1 cellular context compared by ENCODE assay signal in the genomic region with DNA sequence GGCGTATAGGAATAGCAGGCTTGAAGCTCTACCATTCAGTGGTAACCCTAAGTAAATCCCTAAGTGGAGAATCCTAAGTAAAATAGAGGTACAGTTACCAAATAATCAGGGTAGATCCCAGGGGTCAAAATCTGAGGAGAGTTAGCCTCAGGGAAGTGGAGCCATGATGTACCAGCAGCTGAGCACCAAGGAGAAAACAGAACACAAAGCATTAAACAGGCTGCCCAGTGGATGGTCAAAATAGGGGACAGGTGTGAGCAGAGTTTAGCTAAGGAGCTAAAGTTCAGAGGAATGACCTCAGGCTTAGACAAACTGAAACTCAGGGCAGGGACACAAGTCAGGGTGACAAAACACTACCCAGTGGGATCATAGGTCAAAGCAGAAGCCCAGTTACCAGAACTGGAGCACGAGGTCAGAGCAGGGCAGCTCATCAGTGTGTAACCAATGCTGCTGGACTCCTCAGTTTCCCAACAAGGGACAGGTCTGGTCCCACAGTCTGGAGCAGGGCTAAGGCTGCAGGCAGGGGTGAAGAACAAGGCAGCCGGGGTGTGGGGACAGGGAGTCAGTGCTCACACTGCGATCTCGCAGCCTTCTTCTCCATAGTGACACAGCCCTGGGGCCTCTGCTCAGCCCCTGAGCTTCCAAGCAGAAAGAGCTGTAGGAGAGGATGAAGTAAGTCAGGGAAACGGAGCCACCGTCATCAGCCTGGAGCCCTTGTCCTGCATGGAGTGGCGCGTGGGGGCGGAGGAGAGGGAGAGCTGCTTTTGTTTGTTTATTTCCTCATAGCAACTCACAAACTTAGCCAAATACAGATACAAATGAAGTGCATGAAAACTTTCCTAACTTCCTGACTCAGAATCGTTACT.
TF ChIP-seq lines count a peak whose summit lies in the region.

No MANE protein-coding gene starts in this region.

TF ChIP-seq in HepG2, 621 proteins besides CTCF, POLR2A, EP300 and RAD21 (continued from another document and continues in another):
- TF ChIP-seq, protein P1, sequence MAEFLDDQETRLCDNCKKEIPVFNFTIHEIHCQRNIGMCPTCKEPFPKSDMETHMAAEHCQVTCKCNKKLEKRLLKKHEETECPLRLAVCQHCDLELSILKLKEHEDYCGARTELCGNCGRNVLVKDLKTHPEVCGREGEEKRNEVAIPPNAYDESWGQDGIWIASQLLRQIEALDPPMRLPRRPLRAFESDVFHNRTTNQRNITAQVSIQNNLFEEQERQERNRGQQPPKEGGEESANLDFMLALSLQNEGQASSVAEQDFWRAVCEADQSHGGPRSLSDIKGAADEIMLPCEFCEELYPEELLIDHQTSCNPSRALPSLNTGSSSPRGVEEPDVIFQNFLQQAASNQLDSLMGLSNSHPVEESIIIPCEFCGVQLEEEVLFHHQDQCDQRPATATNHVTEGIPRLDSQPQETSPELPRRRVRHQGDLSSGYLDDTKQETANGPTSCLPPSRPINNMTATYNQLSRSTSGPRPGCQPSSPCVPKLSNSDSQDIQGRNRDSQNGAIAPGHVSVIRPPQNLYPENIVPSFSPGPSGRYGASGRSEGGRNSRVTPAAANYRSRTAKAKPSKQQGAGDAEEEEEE (CRISPR knock-in tag; IDR thresholded peaks at IDR 0.05; ENCODE audit: borderline replicate concordance), result no peak; the same call in 1 of the 2 replicates
- TF ChIP-seq, protein P2, sequence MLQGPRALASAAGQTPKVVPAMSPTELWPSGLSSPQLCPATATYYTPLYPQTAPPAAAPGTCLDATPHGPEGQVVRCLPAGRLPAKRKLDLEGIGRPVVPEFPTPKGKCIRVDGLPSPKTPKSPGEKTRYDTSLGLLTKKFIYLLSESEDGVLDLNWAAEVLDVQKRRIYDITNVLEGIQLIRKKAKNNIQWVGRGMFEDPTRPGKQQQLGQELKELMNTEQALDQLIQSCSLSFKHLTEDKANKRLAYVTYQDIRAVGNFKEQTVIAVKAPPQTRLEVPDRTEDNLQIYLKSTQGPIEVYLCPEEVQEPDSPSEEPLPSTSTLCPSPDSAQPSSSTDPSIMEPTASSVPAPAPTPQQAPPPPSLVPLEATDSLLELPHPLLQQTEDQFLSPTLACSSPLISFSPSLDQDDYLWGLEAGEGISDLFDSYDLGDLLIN (CRISPR knock-in tag; IDR thresholded peaks at IDR 0.05; ENCODE audit: borderline replicate concordance), result no peak
- TF ChIP-seq ZNF556 (CRISPR knock-in tag; IDR thresholded peaks at IDR 0.05; ENCODE audit: borderline replicate concordance), result peak; percentile 86; the same call in 1 of the 2 replicates
- TF ChIP-seq MIER3 (CRISPR knock-in tag; IDR thresholded peaks at IDR 0.05; ENCODE audit: borderline replicate concordance), result peak; percentile 98
- TF ChIP-seq, protein P3, sequence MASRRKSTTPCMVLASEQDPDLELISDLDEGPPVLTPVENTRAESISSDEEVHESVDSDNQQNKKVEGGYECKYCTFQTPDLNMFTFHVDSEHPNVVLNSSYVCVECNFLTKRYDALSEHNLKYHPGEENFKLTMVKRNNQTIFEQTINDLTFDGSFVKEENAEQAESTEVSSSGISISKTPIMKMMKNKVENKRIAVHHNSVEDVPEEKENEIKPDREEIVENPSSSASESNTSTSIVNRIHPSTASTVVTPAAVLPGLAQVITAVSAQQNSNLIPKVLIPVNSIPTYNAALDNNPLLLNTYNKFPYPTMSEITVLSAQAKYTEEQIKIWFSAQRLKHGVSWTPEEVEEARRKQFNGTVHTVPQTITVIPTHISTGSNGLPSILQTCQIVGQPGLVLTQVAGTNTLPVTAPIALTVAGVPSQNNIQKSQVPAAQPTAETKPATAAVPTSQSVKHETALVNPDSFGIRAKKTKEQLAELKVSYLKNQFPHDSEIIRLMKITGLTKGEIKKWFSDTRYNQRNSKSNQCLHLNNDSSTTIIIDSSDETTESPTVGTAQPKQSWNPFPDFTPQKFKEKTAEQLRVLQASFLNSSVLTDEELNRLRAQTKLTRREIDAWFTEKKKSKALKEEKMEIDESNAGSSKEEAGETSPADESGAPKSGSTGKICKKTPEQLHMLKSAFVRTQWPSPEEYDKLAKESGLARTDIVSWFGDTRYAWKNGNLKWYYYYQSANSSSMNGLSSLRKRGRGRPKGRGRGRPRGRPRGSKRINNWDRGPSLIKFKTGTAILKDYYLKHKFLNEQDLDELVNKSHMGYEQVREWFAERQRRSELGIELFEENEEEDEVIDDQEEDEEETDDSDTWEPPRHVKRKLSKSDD (CRISPR knock-in tag; IDR thresholded peaks at IDR 0.05; ENCODE audit: low read depth), result peak; percentile 93
- TF ChIP-seq SKI (IDR thresholded peaks at IDR 0.05; ENCODE audit: partially characterized antibody), result peak; percentile 64
- peak; percentile 93; the same call in 1 of the 2 replicates for TF ChIP-seq ZNF607 (CRISPR knock-in tag; IDR thresholded peaks at IDR 0.05; ENCODE audit: borderline replicate concordance)
- TF ChIP-seq ZNF331 (CRISPR knock-in tag; IDR thresholded peaks at IDR 0.05), result peak; percentile 97
- peak; percentile 73 for TF ChIP-seq CBX1 (IDR thresholded peaks at IDR 0.05; ENCODE audit: low read depth)
- peak; percentile 54; the same call in 1 of the 2 replicates for TF ChIP-seq ZC3H13 (CRISPR knock-in tag; IDR thresholded peaks at IDR 0.05)
- peak; percentile 96 for TF ChIP-seq BORCS8-MEF2B (CRISPR knock-in tag; IDR thresholded peaks at IDR 0.05)
- TF ChIP-seq, protein P4, sequence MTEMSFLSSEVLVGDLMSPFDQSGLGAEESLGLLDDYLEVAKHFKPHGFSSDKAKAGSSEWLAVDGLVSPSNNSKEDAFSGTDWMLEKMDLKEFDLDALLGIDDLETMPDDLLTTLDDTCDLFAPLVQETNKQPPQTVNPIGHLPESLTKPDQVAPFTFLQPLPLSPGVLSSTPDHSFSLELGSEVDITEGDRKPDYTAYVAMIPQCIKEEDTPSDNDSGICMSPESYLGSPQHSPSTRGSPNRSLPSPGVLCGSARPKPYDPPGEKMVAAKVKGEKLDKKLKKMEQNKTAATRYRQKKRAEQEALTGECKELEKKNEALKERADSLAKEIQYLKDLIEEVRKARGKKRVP (CRISPR knock-in tag; IDR thresholded peaks at IDR 0.05), result peak in 1 of 2 experiments; percentile 84; a peak in 2 of 4 replicates
- TF ChIP-seq ZNF510 (CRISPR knock-in tag; IDR thresholded peaks at IDR 0.05; ENCODE audit: low read depth), result peak; percentile 94
- peak; percentile 67 for TF ChIP-seq ELF1 (CRISPR knock-in tag; IDR thresholded peaks at IDR 0.05)
- peak; percentile 94; the same call in 1 of the 2 replicates for TF ChIP-seq CBX5 (CRISPR knock-in tag; IDR thresholded peaks at IDR 0.05; ENCODE audit: borderline replicate concordance)
- TF ChIP-seq BHLHE40 (IDR thresholded peaks at IDR 0.05; ENCODE audit: low read length), result no peak
- TF ChIP-seq ZNF850 (CRISPR knock-in tag; conservative IDR thresholded peaks at IDR 0.05), result 0 out of 2 replicates have a peak, but pooled peaks have one; percentile 64
- no peak for TF ChIP-seq ZNF839 (CRISPR knock-in tag; IDR thresholded peaks at IDR 0.05; ENCODE audit: borderline replicate concordance)
- peak; percentile 94 for TF ChIP-seq MEIS2 (CRISPR knock-in tag; IDR thresholded peaks at IDR 0.05)
- TF ChIP-seq, protein P5, sequence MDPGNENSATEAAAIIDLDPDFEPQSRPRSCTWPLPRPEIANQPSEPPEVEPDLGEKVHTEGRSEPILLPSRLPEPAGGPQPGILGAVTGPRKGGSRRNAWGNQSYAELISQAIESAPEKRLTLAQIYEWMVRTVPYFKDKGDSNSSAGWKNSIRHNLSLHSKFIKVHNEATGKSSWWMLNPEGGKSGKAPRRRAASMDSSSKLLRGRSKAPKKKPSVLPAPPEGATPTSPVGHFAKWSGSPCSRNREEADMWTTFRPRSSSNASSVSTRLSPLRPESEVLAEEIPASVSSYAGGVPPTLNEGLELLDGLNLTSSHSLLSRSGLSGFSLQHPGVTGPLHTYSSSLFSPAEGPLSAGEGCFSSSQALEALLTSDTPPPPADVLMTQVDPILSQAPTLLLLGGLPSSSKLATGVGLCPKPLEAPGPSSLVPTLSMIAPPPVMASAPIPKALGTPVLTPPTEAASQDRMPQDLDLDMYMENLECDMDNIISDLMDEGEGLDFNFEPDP (CRISPR knock-in tag; conservative IDR thresholded peaks at IDR 0.05), result no peak
- TF ChIP-seq ZFP36L2 (CRISPR knock-in tag; IDR thresholded peaks at IDR 0.05), result peak; percentile 54; the same call in 1 of the 2 replicates
- TF ChIP-seq MAFF (IDR thresholded peaks at IDR 0.05; ENCODE audit: low read depth, low read length), result 0 out of 2 replicates have a peak, but pooled peaks have one; percentile 12
- TF ChIP-seq SYNCRIP (IDR thresholded peaks at IDR 0.05; ENCODE audit: insufficient read depth, low read depth, low read length), result no peak
- no peak for TF ChIP-seq HNRNPL (IDR thresholded peaks at IDR 0.05; ENCODE audit: low read depth, low read length)
- no peak for TF ChIP-seq ZNF7 (CRISPR knock-in tag; IDR thresholded peaks at IDR 0.05)
- no peak for TF ChIP-seq ZNF207 (IDR thresholded peaks at IDR 0.05; ENCODE audit: borderline replicate concordance)
- TF ChIP-seq POGZ (CRISPR knock-in tag; IDR thresholded peaks at IDR 0.05), result peak; percentile 100
- peak; percentile 84 for TF ChIP-seq DMAP1 (CRISPR knock-in tag; IDR thresholded peaks at IDR 0.05)
- no peak for TF ChIP-seq TGIF2 (CRISPR knock-in tag; IDR thresholded peaks at IDR 0.05)
- 0 out of 2 replicates have a peak, but pooled peaks have one; percentile 23 for TF ChIP-seq ZNF570 (CRISPR knock-in tag; IDR thresholded peaks at IDR 0.05; ENCODE audit: borderline replicate concordance)
- TF ChIP-seq KDM5A (IDR thresholded peaks at IDR 0.05; ENCODE audit: borderline replicate concordance, low read length), result no peak
- TF ChIP-seq SRF (IDR thresholded peaks at IDR 0.05; ENCODE audit: low read depth, low read length), result peak; percentile 45; the same call in 1 of the 2 replicates
- TF ChIP-seq ZSCAN9 (CRISPR knock-in tag; IDR thresholded peaks at IDR 0.05; ENCODE audit: borderline replicate concordance), result peak; percentile 97
- TF ChIP-seq ZNF17 (CRISPR knock-in tag; IDR thresholded peaks at IDR 0.05), result no peak
- no peak; the same call in none of the 2 replicates for TF ChIP-seq ZNF891 (CRISPR knock-in tag; IDR thresholded peaks at IDR 0.05)
- TF ChIP-seq, protein P6, sequence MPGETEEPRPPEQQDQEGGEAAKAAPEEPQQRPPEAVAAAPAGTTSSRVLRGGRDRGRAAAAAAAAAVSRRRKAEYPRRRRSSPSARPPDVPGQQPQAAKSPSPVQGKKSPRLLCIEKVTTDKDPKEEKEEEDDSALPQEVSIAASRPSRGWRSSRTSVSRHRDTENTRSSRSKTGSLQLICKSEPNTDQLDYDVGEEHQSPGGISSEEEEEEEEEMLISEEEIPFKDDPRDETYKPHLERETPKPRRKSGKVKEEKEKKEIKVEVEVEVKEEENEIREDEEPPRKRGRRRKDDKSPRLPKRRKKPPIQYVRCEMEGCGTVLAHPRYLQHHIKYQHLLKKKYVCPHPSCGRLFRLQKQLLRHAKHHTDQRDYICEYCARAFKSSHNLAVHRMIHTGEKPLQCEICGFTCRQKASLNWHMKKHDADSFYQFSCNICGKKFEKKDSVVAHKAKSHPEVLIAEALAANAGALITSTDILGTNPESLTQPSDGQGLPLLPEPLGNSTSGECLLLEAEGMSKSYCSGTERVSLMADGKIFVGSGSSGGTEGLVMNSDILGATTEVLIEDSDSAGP (CRISPR knock-in tag; IDR thresholded peaks at IDR 0.05; ENCODE audit: borderline replicate concordance), result peak; percentile 95
- TF ChIP-seq, protein P7, sequence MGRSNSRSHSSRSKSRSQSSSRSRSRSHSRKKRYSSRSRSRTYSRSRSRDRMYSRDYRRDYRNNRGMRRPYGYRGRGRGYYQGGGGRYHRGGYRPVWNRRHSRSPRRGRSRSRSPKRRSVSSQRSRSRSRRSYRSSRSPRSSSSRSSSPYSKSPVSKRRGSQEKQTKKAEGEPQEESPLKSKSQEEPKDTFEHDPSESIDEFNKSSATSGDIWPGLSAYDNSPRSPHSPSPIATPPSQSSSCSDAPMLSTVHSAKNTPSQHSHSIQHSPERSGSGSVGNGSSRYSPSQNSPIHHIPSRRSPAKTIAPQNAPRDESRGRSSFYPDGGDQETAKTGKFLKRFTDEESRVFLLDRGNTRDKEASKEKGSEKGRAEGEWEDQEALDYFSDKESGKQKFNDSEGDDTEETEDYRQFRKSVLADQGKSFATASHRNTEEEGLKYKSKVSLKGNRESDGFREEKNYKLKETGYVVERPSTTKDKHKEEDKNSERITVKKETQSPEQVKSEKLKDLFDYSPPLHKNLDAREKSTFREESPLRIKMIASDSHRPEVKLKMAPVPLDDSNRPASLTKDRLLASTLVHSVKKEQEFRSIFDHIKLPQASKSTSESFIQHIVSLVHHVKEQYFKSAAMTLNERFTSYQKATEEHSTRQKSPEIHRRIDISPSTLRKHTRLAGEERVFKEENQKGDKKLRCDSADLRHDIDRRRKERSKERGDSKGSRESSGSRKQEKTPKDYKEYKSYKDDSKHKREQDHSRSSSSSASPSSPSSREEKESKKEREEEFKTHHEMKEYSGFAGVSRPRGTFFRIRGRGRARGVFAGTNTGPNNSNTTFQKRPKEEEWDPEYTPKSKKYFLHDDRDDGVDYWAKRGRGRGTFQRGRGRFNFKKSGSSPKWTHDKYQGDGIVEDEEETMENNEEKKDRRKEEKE (IDR thresholded peaks at IDR 0.05), result no peak
- peak; percentile 85 for TF ChIP-seq ZBTB7B (CRISPR knock-in tag; IDR thresholded peaks at IDR 0.05)
- TF ChIP-seq FLYWCH1 (CRISPR knock-in tag; IDR thresholded peaks at IDR 0.05), result no peak
- peak; percentile 98 for TF ChIP-seq NR2F6 (IDR thresholded peaks at IDR 0.05)
- TF ChIP-seq NR2F6 (CRISPR knock-in tag; IDR thresholded peaks at IDR 0.05), result peak; percentile 99
- TF ChIP-seq ZNF292 (CRISPR knock-in tag; IDR thresholded peaks at IDR 0.05; ENCODE audit: borderline replicate concordance, low read depth), result peak; percentile 98
- TF ChIP-seq, protein P8, sequence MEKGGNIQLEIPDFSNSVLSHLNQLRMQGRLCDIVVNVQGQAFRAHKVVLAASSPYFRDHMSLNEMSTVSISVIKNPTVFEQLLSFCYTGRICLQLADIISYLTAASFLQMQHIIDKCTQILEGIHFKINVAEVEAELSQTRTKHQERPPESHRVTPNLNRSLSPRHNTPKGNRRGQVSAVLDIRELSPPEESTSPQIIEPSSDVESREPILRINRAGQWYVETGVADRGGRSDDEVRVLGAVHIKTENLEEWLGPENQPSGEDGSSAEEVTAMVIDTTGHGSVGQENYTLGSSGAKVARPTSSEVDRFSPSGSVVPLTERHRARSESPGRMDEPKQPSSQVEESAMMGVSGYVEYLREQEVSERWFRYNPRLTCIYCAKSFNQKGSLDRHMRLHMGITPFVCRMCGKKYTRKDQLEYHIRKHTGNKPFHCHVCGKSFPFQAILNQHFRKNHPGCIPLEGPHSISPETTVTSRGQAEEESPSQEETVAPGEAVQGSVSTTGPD (CRISPR knock-in tag; IDR thresholded peaks at IDR 0.05), result peak; percentile 82; the same call in 1 of the 2 replicates
- peak; percentile 89 for TF ChIP-seq ZNF772 (CRISPR knock-in tag; IDR thresholded peaks at IDR 0.05)
- TF ChIP-seq, protein P9, sequence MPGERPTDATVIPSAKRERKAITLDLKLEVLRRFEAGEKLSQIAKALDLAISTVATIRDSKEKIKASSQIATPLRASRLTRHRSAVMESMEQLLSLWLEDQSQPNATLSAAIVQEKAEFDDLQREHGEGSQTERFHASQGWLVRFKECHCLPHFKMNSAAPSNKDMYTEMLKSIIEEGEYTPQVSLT (CRISPR knock-in tag; IDR thresholded peaks at IDR 0.05; ENCODE audit: borderline replicate concordance, low read depth), result 0 out of 2 replicates have a peak, but pooled peaks have one; percentile 33
